ENCODE assay signal across 24 cellular contexts in genomic region chr17:72333570-72333969, GRCh38.
A peak's percentile ranks its signal among the peaks of the same experiment; 100 is the strongest.
DNase-seq lines count a peak whose midpoint lies in the region; ATAC-seq, FAIRE-seq and TF ChIP-seq lines count a peak whose summit lies in the region.
"Had no signal": no experiment of that assay in that cellular context is flagged by ENCODE, and none has a peak within 500 bp of the region (broad histone marks: within the 10 kb centered on the region; RNA-seq: fewer than 3 reads in every experiment).

No MANE protein-coding gene starts in this region.

- CTCF ChIA-PET in HepG2 (lab: Yijun Ruan, JAX; ENCODE audit: low intra/inter-chr PET ratio, low total read pairs): no interaction called here

- no peak for TF ChIP-seq POLR2A in HepG2 (IDR thresholded peaks at IDR 0.05; ENCODE audit: insufficient read depth in 1 of 2, low read depth in 2 of 2, low read length in 2 of 2)
- no peak for TF ChIP-seq POLR2A in right lobe of liver (IDR thresholded peaks at IDR 0.05)

- ATAC-seq in HepG2 (no peak), right lobe of liver (no peak)
- ATAC-seq: HCT116 had no signal

- H2AFZ ChIP-seq in HepG2 (ENCODE audit: low read length): no peak overlapping the region
- H2AFZ ChIP-seq: GM23248 had no signal

- TF ChIP-seq CTCF in HepG2 (CRISPR knock-in tag; IDR thresholded peaks at IDR 0.05): no peak
- TF ChIP-seq CTCF in right lobe of liver (IDR thresholded peaks at IDR 0.05): no peak

- no peak for FAIRE-seq in HepG2 (lab: Jason Lieb, UNC)
- FAIRE-seq: A549, D721Med, GM12891, GM18507, H1 had no signal

- no peak overlapping the region for H3K4me3 ChIP-seq in HepG2 (replicated peaks in 1 of 3; ENCODE audit: insufficient read depth in 1 of 3, low read depth in 2 of 3, low read length in 3 of 3)
- H3K4me3 ChIP-seq in right lobe of liver: no peak overlapping the region
- no peak overlapping the region for H3K4me3 ChIP-seq in H7 (ENCODE audit: insufficient read depth, low read depth, low read length)
- H3K4me3 ChIP-seq: A549; BLaER1 treated with 17β-estradiol and CSF1 and Interleukin-3, amounts not matched to agents 10 nM and 100 nM; GM23248 had no signal

- POLR2A ChIA-PET in HepG2 (lab: Yijun Ruan, JAX): no interaction called here

- H3K27me3 ChIP-seq in HepG2 (ENCODE audit: control insufficient read depth in 1 of 2, insufficient read depth in 2 of 2, low read length in 2 of 2) (no peaks in the 10 kb centered on the region), right lobe of liver (no peaks in the 10 kb centered on the region), H7 (ENCODE audit: control insufficient read depth, insufficient read depth, low read length) (peaks cover 1% of the 10 kb centered on the region; the same call in 1 of the 2 replicates)
- H3K27me3 ChIP-seq: BE2C had no signal

- BruUV-seq in HepG2 (replicated peaks; lab: Mats Ljungman, UMichigan): no TSS peak

- no peaks in the 10 kb centered on the region for H3K79me2 ChIP-seq in HepG2 (ENCODE audit: insufficient read depth, low read length)

- intact Hi-C loops in HepG2 (cut with micrococcal nuclease; ENCODE audit: unreplicated experiment): loop anchor here (10.0 kb wide), 1 partner anchor 179 kb away; no protein-coding TSS in a partner anchor
- intact Hi-C loops in right lobe of liver (cut with DNase I): no loop called here

- in situ Hi-C loops in HepG2 (cut with HindIII; ENCODE audit: extremely low pct_ligation_motif_present, low pct_unique_long_range_greater_than_20kb): no loop called here

- no peak overlapping the region for H3K9ac ChIP-seq in HepG2 (ENCODE audit: insufficient read depth, low read depth, low read length)
- H3K9ac ChIP-seq: BLaER1 treated with 17β-estradiol and CSF1 and Interleukin-3, amounts not matched to agents 10 nM and 100 nM; GM23248 had no signal

- TF ChIP-seq RAD21 in HepG2 (CRISPR knock-in tag; IDR thresholded peaks at IDR 0.05): no peak

- DNase-seq in HepG2 (ENCODE audit: low spot score): no peak
- no peak for DNase-seq in right lobe of liver
- DNase-seq in cerebellar cortex (ENCODE audit: low spot score): peak; percentile 46
- DNase-seq in smooth muscle cell of the brain vasculature (ENCODE audit: low read depth, low spot score): peak; percentile 12
- DNase-seq in H7: no peak
- DNase-seq in stimulated activated CD4-positive, alpha-beta T cell treated with anti-CD3 and anti-CD28 coated beads, Interleukin-12 subunit alpha, Interleukin-12 subunit beta, amount 100 ng/mL, for 4 hours: no peak
- DNase-seq: 8988T; ACHN; AML-193; BE2C; CD4-positive, alpha-beta T cell; CD8-positive, alpha-beta memory T cell; DMS 273 treated with DMSO at 0.1 percent for 48 hours; DMS79; GF-D8; H9 had no signal

- no peaks in the 10 kb centered on the region for H4K20me1 ChIP-seq in HepG2 (ENCODE audit: insufficient read depth, low read length)
- H4K20me1 ChIP-seq: BLaER1 treated with 17β-estradiol and CSF1 and Interleukin-3, amounts not matched to agents 10 nM and 100 nM had no signal

- no peaks in the 10 kb centered on the region for H3K9me3 ChIP-seq in HepG2 (ENCODE audit: low read length)
- H3K9me3 ChIP-seq in right lobe of liver: no peaks in the 10 kb centered on the region
- H3K9me3 ChIP-seq: A549; BE2C; BLaER1 treated with 17β-estradiol and CSF1 and Interleukin-3, amounts not matched to agents 10 nM and 100 nM had no signal

- 93% methylated on average over 2 of the region's 2 CpGs for WGBS in HepG2 (ENCODE audit: low lambda C conversion rate)
- 39% methylated on average over 2 of the region's 2 CpGs for WGBS in right lobe of liver (ENCODE audit: insufficient coverage, low coverage, low lambda C conversion rate, missing lambda C conversion rate)

- peaks cover 17% of the 10 kb centered on the region for H3K4me1 ChIP-seq in HepG2 (ENCODE audit: insufficient read depth, low read length)
- no peaks in the 10 kb centered on the region for H3K4me1 ChIP-seq in right lobe of liver

- H3K36me3 ChIP-seq in HepG2 (replicated peaks in 1 of 2; ENCODE audit: control insufficient read depth in 1 of 2, insufficient read depth in 2 of 2, low read length in 2 of 2) (no peaks in the 10 kb centered on the region), right lobe of liver (no peaks in the 10 kb centered on the region), H7 (replicated peaks; ENCODE audit: control insufficient read depth, insufficient read depth, low read length) (no peaks in the 10 kb centered on the region)
- H3K36me3 ChIP-seq: BE2C; BLaER1 treated with 17β-estradiol and CSF1 and Interleukin-3, amounts not matched to agents 10 nM and 100 nM had no signal

- TF ChIP-seq EP300 in HepG2 (IDR thresholded peaks at IDR 0.05; ENCODE audit: low read depth in 2 of 2, low read length in 2 of 2): no peak
- no peak for TF ChIP-seq EP300 in HepG2 (CRISPR knock-in tag; IDR thresholded peaks at IDR 0.05; ENCODE audit: borderline replicate concordance)

- H3K4me2 ChIP-seq in HepG2 (ENCODE audit: low read depth, low read length): no peak overlapping the region
- H3K4me2 ChIP-seq: A549 had no signal

- no peak overlapping the region for H3K27ac ChIP-seq in HepG2 (ENCODE audit: extremely low read length, insufficient read depth, low read length)
- no peak overlapping the region for H3K27ac ChIP-seq in right lobe of liver
- H3K27ac ChIP-seq: A549; BLaER1 treated with 17β-estradiol and CSF1 and Interleukin-3, amounts not matched to agents 10 nM and 100 nM; GM23248 had no signal

TF ChIP-seq in HepG2, 621 proteins besides CTCF, POLR2A, EP300 and RAD21:
- TF ChIP-seq FOSL1 (CRISPR knock-in tag; IDR thresholded peaks at IDR 0.05; ENCODE audit: borderline replicate concordance): no peak
- TF ChIP-seq ZNF263 (CRISPR knock-in tag; IDR thresholded peaks at IDR 0.05): 0 out of 2 replicates have a peak, but pooled peaks have one; percentile 17

Comparison
In these comparisons a context has a peak if more than half of its experiments do, and no peak if none do; other contexts are left out.
1. DNase-seq: peak in cerebellar cortex (single experiment) and smooth muscle cell of the brain vasculature (single experiment); none in HepG2 (single experiment), right lobe of liver (0 of 3), H7 (single experiment) and stimulated activated CD4-positive, alpha-beta T cell treated with anti-CD3 and anti-CD28 coated beads, Interleukin-12 subunit alpha, Interleukin-12 subunit beta, amount 100 ng/mL, for 4 hours (single experiment).